ENCODE assay signal across 8 cellular contexts in genomic region chr19:19062454-19063182, GRCh38. TPM values are rescaled to one million over a fixed set of nuclear protein-coding genes. Genes with fewer than 3 reads are reported as not detected.
A peak's percentile ranks its signal among the peaks of the same experiment; 100 is the strongest.
DNase-seq lines count a peak whose midpoint lies in the region; ATAC-seq and TF ChIP-seq lines count a peak whose summit lies in the region.

No MANE protein-coding gene starts in this region.

- H3K27me3 Mint-ChIP-seq in activated CD8-positive, alpha-beta memory T cell treated with anti-CD3 and anti-CD28 coated beads, Interleukin-2, amount 10 ng/mL, durations not matched to agents 7 days and 5 days = no peaks in the 10 kb centered on the region
- peaks cover 28% of the 10 kb centered on the region for H3K27me3 Mint-ChIP-seq in endodermal cell (ENCODE audit: insufficient read depth)

- H3K4me3 Mint-ChIP-seq in activated CD8-positive, alpha-beta memory T cell treated with anti-CD3 and anti-CD28 coated beads, Interleukin-2, amount 10 ng/mL, durations not matched to agents 7 days and 5 days = peak overlapping the region; percentile 86
- H3K4me3 Mint-ChIP-seq in endodermal cell = peak overlapping the region; percentile 59

- no peaks in the 10 kb centered on the region for H3K36me3 Mint-ChIP-seq in activated CD8-positive, alpha-beta memory T cell treated with anti-CD3 and anti-CD28 coated beads, Interleukin-2, amount 10 ng/mL, durations not matched to agents 7 days and 5 days
- H3K36me3 Mint-ChIP-seq in endodermal cell (ENCODE audit: low read depth) = peaks cover 24% of the 10 kb centered on the region

- H3K4me3 ChIP-seq in RWPE2 (ENCODE audit: severe bottlenecking) = peak overlapping the region; percentile 59
- peak overlapping the region; percentile 74 for H3K4me3 ChIP-seq in endodermal cell (ENCODE audit: low read length)
- peak overlapping the region; percentile 57 for H3K4me3 ChIP-seq in neuron (ENCODE audit: low read length)

- CTCF ChIA-PET in activated CD8-positive, alpha-beta memory T cell treated with anti-CD3 and anti-CD28 coated beads, Interleukin-2, amount 10 ng/mL, durations not matched to agents 7 days and 5 days (lab: Charles Lee) = interaction anchor here (1.0 to 1.7 kb wide), 4 partner anchors 8 to 83 kb away, joined by 3 to 10 read pairs (median 5); no protein-coding TSS in a partner anchor

- peak overlapping the region; percentile 32 for H3K9ac ChIP-seq in endodermal cell (ENCODE audit: extremely low read depth, low read length, poor library complexity, severe bottlenecking)

- peak overlapping the region; percentile 91 for H3K27ac Mint-ChIP-seq in activated CD8-positive, alpha-beta memory T cell treated with anti-CD3 and anti-CD28 coated beads, Interleukin-2, amount 10 ng/mL, durations not matched to agents 7 days and 5 days
- peak overlapping the region; percentile 90 for H3K27ac Mint-ChIP-seq in endodermal cell

- H3K4me1 ChIP-seq in RWPE2 (ENCODE audit: insufficient read depth, poor library complexity, severe bottlenecking) (peaks cover 4% of the 10 kb centered on the region), endodermal cell (ENCODE audit: control insufficient read depth, insufficient read depth, low read length) (no peaks in the 10 kb centered on the region), neuron (ENCODE audit: insufficient read depth, low read length) (peaks cover 18% of the 10 kb centered on the region)

- peaks cover 29% of the 10 kb centered on the region for H3K4me1 Mint-ChIP-seq in activated CD8-positive, alpha-beta memory T cell treated with anti-CD3 and anti-CD28 coated beads, Interleukin-2, amount 10 ng/mL, durations not matched to agents 7 days and 5 days
- peaks cover 19% of the 10 kb centered on the region for H3K4me1 Mint-ChIP-seq in endodermal cell

- DNase-seq in activated CD8-positive, alpha-beta memory T cell treated with anti-CD3 and anti-CD28 coated beads, Interleukin-2, amount 10 ng/mL, durations not matched to agents 7 days and 5 days = no peak
- DNase-seq in activated CD8-positive, alpha-beta memory T cell treated with anti-CD3 and anti-CD28 coated beads for 24 hours = no peak
- no peak for DNase-seq in RWPE2 (ENCODE audit: low spot score)
- no peak for DNase-seq in endodermal cell
- no peak for DNase-seq in NCI-H2081 (lab: John Stamatoyannopoulos, UW)
- DNase-seq in OCI-M2 (lab: John Stamatoyannopoulos, UW; ENCODE audit: unreplicated experiment) = no peak

- no peak overlapping the region for H2AFZ ChIP-seq in neuron (ENCODE audit: low read depth, low read length)

- WGBS in endodermal cell (ENCODE audit: insufficient coverage in 1 of 2, insufficient read length in 1 of 2), 2 experiments = 84 to 91% methylated on average over 4 of the region's 4 CpGs

- H3K36me3 ChIP-seq in RWPE2 (ENCODE audit: low read depth) (peaks cover 7% of the 10 kb centered on the region; the same call in 1 of the 2 replicates), endodermal cell (ENCODE audit: control insufficient read depth, insufficient read depth, low read length) (peaks cover 21% of the 10 kb centered on the region), neuron (ENCODE audit: insufficient read depth, low read length) (peaks cover 4% of the 10 kb centered on the region)

- no peaks in the 10 kb centered on the region for H3K9me3 Mint-ChIP-seq in activated CD8-positive, alpha-beta memory T cell treated with anti-CD3 and anti-CD28 coated beads, Interleukin-2, amount 10 ng/mL, durations not matched to agents 7 days and 5 days (ENCODE audit: low read depth)
- H3K9me3 Mint-ChIP-seq in endodermal cell = no peaks in the 10 kb centered on the region

- H3K27ac ChIP-seq in RWPE2 (ENCODE audit: poor library complexity, severe bottlenecking) = no peak overlapping the region
- H3K27ac ChIP-seq in endodermal cell (ENCODE audit: low read depth, low read length) = peak overlapping the region; percentile 49

- TF ChIP-seq CTCF in RWPE2 (IDR thresholded peaks at IDR 0.05; ENCODE audit: poor library complexity, severe bottlenecking) = no peak
- TF ChIP-seq CTCF in endodermal cell (conservative IDR thresholded peaks at IDR 0.05) = no peak

- H3K9me3 ChIP-seq in RWPE2 (ENCODE audit: severe bottlenecking) (no peaks in the 10 kb centered on the region), endodermal cell (ENCODE audit: control insufficient read depth, low read length) (no peaks in the 10 kb centered on the region), neuron (ENCODE audit: low read length) (no peaks in the 10 kb centered on the region)

- H3K27me3 ChIP-seq in RWPE2 (ENCODE audit: insufficient read depth, poor library complexity, severe bottlenecking) = no peaks in the 10 kb centered on the region
- H3K27me3 ChIP-seq in endodermal cell (ENCODE audit: control insufficient read depth, insufficient read depth, low read length, poor library complexity, severe bottlenecking) = peaks cover 16% of the 10 kb centered on the region
- no peaks in the 10 kb centered on the region for H3K27me3 ChIP-seq in neuron (ENCODE audit: insufficient read depth, low read length)

- no peak for ATAC-seq in activated CD8-positive, alpha-beta memory T cell treated with anti-CD3 and anti-CD28 coated beads, Interleukin-2, amount 10 ng/mL, durations not matched to agents 7 days and 5 days
- ATAC-seq in RWPE2 (ENCODE audit: low read depth) (no peak), GM19455 (IDR thresholded peaks at IDR 0.05; ENCODE audit: unreplicated experiment) (no peak)

RNA-seq across cellular contexts. Expression of gene SLC25A42, which starts 1.2 kb away (rescaled TPM):
- total RNA-seq in activated CD8-positive, alpha-beta memory T cell treated with anti-CD3 and anti-CD28 coated beads, Interleukin-2, amount 10 ng/mL, durations not matched to agents 7 days and 5 days = 10 to 100 TPM; 15.6 to 18.7 TPM
- total RNA-seq in endodermal cell = 1 to 10 TPM; 6.6 to 7.2 TPM
- polyA plus RNA-seq in endodermal cell (2013, experiment 1 of 2) = 7.0 TPM
- 7.3 TPM for polyA plus RNA-seq in endodermal cell (2013, experiment 2 of 2)

RNA-seq across cellular contexts. Expression of gene ARMC6, which starts 29.2 kb away (rescaled TPM):
- total RNA-seq in activated CD8-positive, alpha-beta memory T cell treated with anti-CD3 and anti-CD28 coated beads, Interleukin-2, amount 10 ng/mL, durations not matched to agents 7 days and 5 days = 10 to 100 TPM; 30.8 to 39.0 TPM
- total RNA-seq in endodermal cell = 10 to 100 TPM; 26.1 to 37.8 TPM
- 30.8 TPM for polyA plus RNA-seq in endodermal cell (2013, experiment 1 of 2)
- polyA plus RNA-seq in endodermal cell (2013, experiment 2 of 2) = 27.0 TPM

RNA-seq across cellular contexts. Expression of gene SUGP2, which starts 29.3 kb away (rescaled TPM):
- 100 to 1,000 TPM; 126 to 192 TPM for total RNA-seq in activated CD8-positive, alpha-beta memory T cell treated with anti-CD3 and anti-CD28 coated beads, Interleukin-2, amount 10 ng/mL, durations not matched to agents 7 days and 5 days
- total RNA-seq in endodermal cell = 100 to 1,000 TPM; 121 to 157 TPM
- polyA plus RNA-seq in endodermal cell (2013, experiment 1 of 2) = 130 TPM
- polyA plus RNA-seq in endodermal cell (2013, experiment 2 of 2) = 124 TPM
